10 cellular contexts compared by ENCODE assay signal in genomic region chr6:163412345-163412744, GRCh38. TPM values are rescaled to one million over a fixed set of nuclear protein-coding genes. Genes with fewer than 3 reads are reported as not detected.
DNase-seq lines count a peak whose midpoint lies in the region; ATAC-seq and TF ChIP-seq lines count a peak whose summit lies in the region.
"Had no signal": no experiment of that assay in that cellular context is flagged by ENCODE, and none has a peak within 500 bp of the region (broad histone marks: within the 10 kb centered on the region; RNA-seq: fewer than 3 reads in every experiment).

No MANE protein-coding gene starts in this region.

- TF ChIP-seq CTCF in CD8-positive, alpha-beta T cell (IDR thresholded peaks at IDR 0.05), result no peak
- no peak for TF ChIP-seq CTCF in RWPE2 (IDR thresholded peaks at IDR 0.05; ENCODE audit: poor library complexity, severe bottlenecking)
- TF ChIP-seq CTCF in parathyroid adenoma (IDR thresholded peaks at IDR 0.05), result no peak

- no peaks in the 10 kb centered on the region for H3K36me3 ChIP-seq in CD8-positive, alpha-beta T cell (ENCODE audit: insufficient read depth, low read length)
- no peaks in the 10 kb centered on the region for H3K36me3 ChIP-seq in RWPE2 (ENCODE audit: low read depth)
- no peaks in the 10 kb centered on the region for H3K36me3 ChIP-seq in parathyroid adenoma (ENCODE audit: control insufficient read depth, insufficient read depth, low read length)

- no peak for ATAC-seq in CD8-positive, alpha-beta T cell
- ATAC-seq in RWPE2 (ENCODE audit: low read depth), result no peak
- no peak for ATAC-seq in HG03432 (IDR thresholded peaks at IDR 0.05; ENCODE audit: unreplicated experiment)
- ATAC-seq in HG02610 (IDR thresholded peaks at IDR 0.05; ENCODE audit: unreplicated experiment), result no peak

- peak overlapping the region; percentile 47 for H3K27ac Mint-ChIP-seq in CD8-positive, alpha-beta T cell

- no peaks in the 10 kb centered on the region for H3K9me3 Mint-ChIP-seq in CD8-positive, alpha-beta T cell

- no peak for DNase-seq in CD8-positive, alpha-beta T cell
- DNase-seq in RWPE2 (ENCODE audit: low spot score) (no peak), epithelial cell of prostate (ENCODE audit: low read depth, low spot score) (no peak), RKO (ENCODE audit: low spot score) (no peak)
- no peak for DNase-seq in stimulated activated CD4-positive, alpha-beta T cell treated with anti-CD3 and anti-CD28 coated beads, Interleukin-2, amount 100 ng/mL, for 24 hours
- DNase-seq: activated CD4-positive, alpha-beta T cell treated with anti-CD3 and anti-CD28 coated beads for 48 hours; Karpas-422 had no signal

- no peak overlapping the region for H2AFZ ChIP-seq in parathyroid adenoma

- H3K4me2 ChIP-seq in parathyroid adenoma (ENCODE audit: low read length), result peak overlapping the region; percentile 74

- H3K4me3 Mint-ChIP-seq in CD8-positive, alpha-beta T cell, result peak overlapping the region; percentile 85

- H3K9ac ChIP-seq in parathyroid adenoma, result no peak overlapping the region

- H3K27me3 ChIP-seq in CD8-positive, alpha-beta T cell (ENCODE audit: insufficient read depth, low read length), result no peaks in the 10 kb centered on the region
- H3K27me3 ChIP-seq in RWPE2 (ENCODE audit: insufficient read depth, poor library complexity, severe bottlenecking), result no peaks in the 10 kb centered on the region
- no peaks in the 10 kb centered on the region for H3K27me3 ChIP-seq in parathyroid adenoma (ENCODE audit: control insufficient read depth, insufficient read depth, low read length)

- H3K9me3 ChIP-seq in CD8-positive, alpha-beta T cell (ENCODE audit: low read length), result no peaks in the 10 kb centered on the region
- no peaks in the 10 kb centered on the region for H3K9me3 ChIP-seq in RWPE2 (ENCODE audit: severe bottlenecking)
- H3K9me3 ChIP-seq in parathyroid adenoma (ENCODE audit: control insufficient read depth, low read length), result no peaks in the 10 kb centered on the region

- H3K27ac ChIP-seq in CD8-positive, alpha-beta T cell (ENCODE audit: low read depth, low read length), result no peak overlapping the region
- H3K27ac ChIP-seq in RWPE2 (ENCODE audit: poor library complexity, severe bottlenecking) (peak overlapping the region; percentile 92), epithelial cell of prostate (peak overlapping the region; percentile 95), parathyroid adenoma (peak overlapping the region; percentile 83)

- POLR2A ChIA-PET in CD8-positive, alpha-beta T cell (lab: Charles Lee), result interaction anchor here (0.7 to 0.9 kb wide), 2 partner anchors 8 to 50 kb away, joined by 3 to 5 read pairs; no protein-coding TSS in a partner anchor

- peak overlapping the region; percentile 80 for H3K4me3 ChIP-seq in CD8-positive, alpha-beta T cell (ENCODE audit: low read depth, low read length)
- H3K4me3 ChIP-seq in RWPE2 (ENCODE audit: severe bottlenecking) (peak overlapping the region; percentile 69), parathyroid adenoma (ENCODE audit: low read depth, low read length) (peak overlapping the region; percentile 70)

- H3K36me3 Mint-ChIP-seq in CD8-positive, alpha-beta T cell, result peaks cover 8% of the 10 kb centered on the region

- H3K27me3 Mint-ChIP-seq in CD8-positive, alpha-beta T cell (ENCODE audit: low read depth), result no peaks in the 10 kb centered on the region

- peaks cover 17% of the 10 kb centered on the region for H3K4me1 Mint-ChIP-seq in CD8-positive, alpha-beta T cell (ENCODE audit: low read depth)

- CTCF ChIA-PET in CD8-positive, alpha-beta T cell (lab: Charles Lee), result no interaction called here

- peaks cover 10% of the 10 kb centered on the region for H3K4me1 ChIP-seq in CD8-positive, alpha-beta T cell (ENCODE audit: insufficient read depth, low read length)
- no peaks in the 10 kb centered on the region for H3K4me1 ChIP-seq in RWPE2 (ENCODE audit: insufficient read depth, poor library complexity, severe bottlenecking)
- H3K4me1 ChIP-seq in parathyroid adenoma, result peaks cover 7% of the 10 kb centered on the region

- intact Hi-C loops in CD8-positive, alpha-beta T cell (cut with DNase I, micrococcal nuclease), result loop anchor here in 1 of 2 experiments (2.0 kb wide), 1 partner anchor 48 kb away; no protein-coding TSS in a partner anchor

- peaks cover 5% of the 10 kb centered on the region for H3K79me2 ChIP-seq in parathyroid adenoma

RNA-seq across cellular contexts. Expression of gene QKI, which starts 2.2 kb away (rescaled TPM):
- total RNA-seq in CD8-positive, alpha-beta T cell, result 10 to 100 TPM; 67.4 to 70.9 TPM
